ENCODE assay signal across 8 cellular contexts in the genomic region with DNA sequence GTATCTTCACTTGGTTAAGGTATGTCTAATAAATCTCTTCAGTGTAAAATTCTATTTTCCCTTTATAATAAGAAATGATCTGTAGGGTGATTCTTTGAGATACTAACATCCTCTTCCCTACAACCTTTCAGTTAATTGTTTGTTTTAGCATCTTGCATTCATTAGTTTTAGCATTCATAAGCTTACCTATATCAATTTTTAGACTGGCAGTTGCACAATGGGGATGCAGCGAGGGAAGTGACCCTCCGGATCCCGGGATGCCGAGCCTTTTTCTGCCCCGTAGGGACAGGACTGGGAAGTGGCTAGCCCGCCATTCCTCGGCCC. TPM values are rescaled to one million over a fixed set of nuclear protein-coding genes. Genes with fewer than 3 reads are reported as not detected.
A peak's percentile ranks its signal among the peaks of the same experiment; 100 is the strongest.
DNase-seq lines count a peak whose midpoint lies in the region; ATAC-seq, FAIRE-seq and TF ChIP-seq lines count a peak whose summit lies in the region.

No MANE protein-coding gene starts in this region.

- WGBS in IMR-90 (ENCODE audit: extremely low coverage in 2 of 2, insufficient read length in 1 of 2), 2 experiments = 3% methylated on average over 7 of the region's 7 CpGs; no CpG with 5 or more reads in 1 of the 2 experiments

- H3K79me1 ChIP-seq in IMR-90 (ENCODE audit: low read depth in 1 of 2, low read length in 2 of 2) = peaks cover 5 to 11% of the 10 kb centered on the region in 2 experiments; a peak in 3 of 4 replicates

- H3K9me3 Mint-ChIP-seq in activated naive CD8-positive, alpha-beta T cell treated with anti-CD3 and anti-CD28 coated beads, Interleukin-2, amount 50 U/mL, for 24 hours = no peaks in the 10 kb centered on the region

- CTCF ChIA-PET in IMR-90 (lab: Yijun Ruan, JAX) = interaction anchor here (0.6 to 0.9 kb wide), 2 partner anchors 9 to 128 kb away, joined by 3 to 5 read pairs; no protein-coding TSS in a partner anchor

- H3K4me1 ChIP-seq in IMR-90 (ENCODE audit: control insufficient read depth, insufficient read depth, low read length) (peaks cover 2% of the 10 kb centered on the region; the same call in 1 of the 2 replicates), kidney (ENCODE audit: control insufficient read depth in 1 of 2, insufficient read depth in 1 of 2, low read depth in 1 of 2, low read length in 2 of 2) (peaks cover 2 to 8% of the 10 kb centered on the region in 2 donors), stomach smooth muscle (ENCODE audit: control insufficient read depth, insufficient read depth, low read length) (peaks cover 9% of the 10 kb centered on the region)

- peaks cover 7% of the 10 kb centered on the region for H3K36me3 Mint-ChIP-seq in activated naive CD8-positive, alpha-beta T cell treated with anti-CD3 and anti-CD28 coated beads, Interleukin-2, amount 50 U/mL, for 24 hours (ENCODE audit: low read depth)

- 0 out of 2 replicates have a peak, but pooled peaks cover 2% of the 10 kb centered on the region for H3K9me1 ChIP-seq in IMR-90 (ENCODE audit: insufficient read depth, low read length)

- H3K14ac ChIP-seq in IMR-90 (replicated peaks; ENCODE audit: low read depth, low read length) = peak overlapping the region; percentile 82

- peak overlapping the region; percentile 97 for H3K27ac Mint-ChIP-seq in activated naive CD8-positive, alpha-beta T cell treated with anti-CD3 and anti-CD28 coated beads, Interleukin-2, amount 50 U/mL, for 24 hours

- no peak for FAIRE-seq in kidney (lab: Jason Lieb, UNC)

- H2BK5ac ChIP-seq in IMR-90 (ENCODE audit: low read depth, low read length, poor library complexity, severe bottlenecking) = peak overlapping the region; percentile 89

- H4K91ac ChIP-seq in IMR-90 (ENCODE audit: insufficient read depth, low read depth, low read length) = peak overlapping the region; percentile 93

- H3K4me3 ChIP-seq in IMR-90 (ENCODE audit: insufficient read depth, low read depth, low read length) (peak overlapping the region; percentile 77), kidney (ENCODE audit: low read length in 2 of 2) (peak overlapping the region; percentile 89 to 99), stomach smooth muscle (ENCODE audit: low read length in 2 of 2) (peak overlapping the region; percentile 93 to 99)

- no peaks in the 10 kb centered on the region for H3K27me3 Mint-ChIP-seq in activated naive CD8-positive, alpha-beta T cell treated with anti-CD3 and anti-CD28 coated beads, Interleukin-2, amount 50 U/mL, for 24 hours

- H3K4me1 Mint-ChIP-seq in activated naive CD8-positive, alpha-beta T cell treated with anti-CD3 and anti-CD28 coated beads, Interleukin-2, amount 50 U/mL, for 24 hours = peaks cover 40% of the 10 kb centered on the region

- in situ Hi-C loops in IMR-90 (cut with MboI; ENCODE audit: low sequenced_read_pairs) = no loop called here

- H4K20me1 ChIP-seq in IMR-90 (ENCODE audit: insufficient read depth, low read length) = no peaks in the 10 kb centered on the region

- H3K18ac ChIP-seq in IMR-90 (ENCODE audit: low read depth, low read length) = peak overlapping the region; percentile 68

- H2BK15ac ChIP-seq in IMR-90 (ENCODE audit: low read depth, low read length) = peak overlapping the region; percentile 76; the same call in 2 of the 3 replicates

- H3K4ac ChIP-seq in IMR-90 (ENCODE audit: low read depth, low read length) = peak overlapping the region; percentile 87

- POLR2A ChIA-PET in IMR-90 (lab: Charles Lee; ENCODE audit: unreplicated experiment) = no interaction called here

- peak overlapping the region; percentile 69 for H4K5ac ChIP-seq in IMR-90 (ENCODE audit: low read depth, low read length)

- H2AK9ac ChIP-seq in IMR-90 (replicated peaks; ENCODE audit: low read depth, low read length, poor library complexity) = peak overlapping the region; percentile 84

- H3K4me2 ChIP-seq in IMR-90 (ENCODE audit: low read depth, low read length) = peak overlapping the region; percentile 70

- peak overlapping the region; percentile 84 for H3K23ac ChIP-seq in IMR-90 (ENCODE audit: low read depth, low read length)

- peak overlapping the region; percentile 91 to 95 for H4K8ac ChIP-seq in IMR-90 (ENCODE audit: low read depth in 2 of 2, low read length in 2 of 2)

- peak overlapping the region; percentile 99 for H2AFZ ChIP-seq in IMR-90 (replicated peaks; ENCODE audit: low read length, poor library complexity)

- H3K27me3 ChIP-seq in IMR-90 (ENCODE audit: control insufficient read depth, insufficient read depth, low read length) (no peaks in the 10 kb centered on the region), stomach smooth muscle (ENCODE audit: control insufficient read depth in 1 of 2, insufficient read depth in 2 of 2, low read length in 2 of 2) (no peaks in the 10 kb centered on the region)

- dilution Hi-C loops in IMR-90 (cut with HindIII; ENCODE audit: low sequenced_read_pairs, unreplicated experiment) = no loop called here

- H3K27ac ChIP-seq in IMR-90 (ENCODE audit: insufficient read depth, low read length) (peak overlapping the region; percentile 90), kidney (ENCODE audit: low read depth in 2 of 2, low read length in 2 of 2) (peak overlapping the region; percentile 85 to 86), stomach smooth muscle (ENCODE audit: low read length) (peak overlapping the region; percentile 69)

- H3K36me3 ChIP-seq in IMR-90 (ENCODE audit: control insufficient read depth, insufficient read depth, low read length) (no peaks in the 10 kb centered on the region), kidney (ENCODE audit: control insufficient read depth in 1 of 2, insufficient read depth in 2 of 2, low read length in 2 of 2) (no peaks in the 10 kb centered on the region), stomach smooth muscle (ENCODE audit: control insufficient read depth in 2 of 2, insufficient read depth in 2 of 2, low read length in 2 of 2) (no peaks in the 10 kb centered on the region)

- peak overlapping the region; percentile 9; the same call in 1 of the 2 replicates for H2AK5ac ChIP-seq in IMR-90 (ENCODE audit: low read depth, low read length)

- no peak for TF ChIP-seq POLR2A in IMR-90 (IDR thresholded peaks at IDR 0.05; ENCODE audit: low read depth, low read length)

- H3K9me3 ChIP-seq in IMR-90 (ENCODE audit: control insufficient read depth, insufficient read depth, low read length) (no peaks in the 10 kb centered on the region), kidney (ENCODE audit: control insufficient read depth in 1 of 2, low read length in 2 of 2) (no peaks in the 10 kb centered on the region), stomach smooth muscle (ENCODE audit: control insufficient read depth in 2 of 2, low read length in 2 of 2) (no peaks in the 10 kb centered on the region)

- TF ChIP-seq CTCF in IMR-90 (conservative IDR thresholded peaks at IDR 0.05; ENCODE audit: low read depth, low read length) (no peak), kidney (IDR thresholded peaks at IDR 0.05; ENCODE audit: borderline replicate concordance, extremely low read depth, insufficient read depth) (no peak)

- peak overlapping the region; percentile 84 for H3K9ac ChIP-seq in IMR-90 (ENCODE audit: low read depth, low read length)
- H3K9ac ChIP-seq in kidney (ENCODE audit: low read length in 2 of 2) = peak overlapping the region; percentile 95 to 97
- peak overlapping the region; percentile 86 to 90 for H3K9ac ChIP-seq in stomach smooth muscle (ENCODE audit: low read length in 2 of 2)

- H2BK120ac ChIP-seq in IMR-90 (ENCODE audit: low read depth, low read length) = peak overlapping the region; percentile 53; the same call in 1 of the 2 replicates

- DNase-seq in IMR-90 (no peak), kidney (no peak), UCSD-AML1 (lab: John Stamatoyannopoulos, UW; ENCODE audit: unreplicated experiment) (no peak), AG20443 (ENCODE audit: low spot score) (no peak), pons (ENCODE audit: low spot score) (no peak)
- no peak for DNase-seq in activated naive CD8-positive, alpha-beta T cell treated with anti-CD3 and anti-CD28 coated beads, Interleukin-2, amount 50 U/mL, for 24 hours

- ATAC-seq in IMR-90 (ENCODE audit: low read depth) = peak; percentile 62
- no peak for ATAC-seq in activated naive CD8-positive, alpha-beta T cell treated with anti-CD3 and anti-CD28 coated beads, Interleukin-2, amount 50 U/mL, for 24 hours
- no peak for ATAC-seq in HG03460 (IDR thresholded peaks at IDR 0.05; ENCODE audit: unreplicated experiment)

- BruUV-seq in IMR-90 (replicated peaks; lab: Mats Ljungman, UMichigan) = no TSS peak

- peak overlapping the region; percentile 97 for H3K4me3 Mint-ChIP-seq in activated naive CD8-positive, alpha-beta T cell treated with anti-CD3 and anti-CD28 coated beads, Interleukin-2, amount 50 U/mL, for 24 hours

- H3K56ac ChIP-seq in IMR-90 (ENCODE audit: extremely low read depth, insufficient read depth, low read length) = peak overlapping the region; percentile 80

- intact Hi-C loops in IMR-90 (cut with micrococcal nuclease) (loop anchor here (2.0 to 5.0 kb wide), 5 partner anchors 44 to 274 kb away; a partner anchor contains a TSS), kidney (cut with DNase I) (no loop called here)

- peak overlapping the region; percentile 10; the same call in 1 of the 2 replicates for H2BK20ac ChIP-seq in IMR-90 (ENCODE audit: low read depth, low read length)

- no peak for TF ChIP-seq RAD21 in IMR-90 (IDR thresholded peaks at IDR 0.05; ENCODE audit: low read length)

TF ChIP-seq in IMR-90, 13 proteins besides CTCF, POLR2A, EP300 and RAD21 (continues in another document):
- TF ChIP-seq NFE2L2 (IDR thresholded peaks at IDR 0.05; ENCODE audit: low read depth, low read length) (no peak), FOS (IDR thresholded peaks at IDR 0.05; ENCODE audit: low read depth, low read length) (no peak), SMC3 (IDR thresholded peaks at IDR 0.05; ENCODE audit: low read depth, low read length) (no peak), CEBPB (IDR thresholded peaks at IDR 0.05; ENCODE audit: low read depth, low read length) (peak; percentile 60; the same call in 1 of the 2 replicates), RFX5 (IDR thresholded peaks at IDR 0.05; ENCODE audit: low read depth, low read length) (no peak)

RNA-seq across cellular contexts. Expression of a gene that starts 0.5 kb away (rescaled TPM):
- 16.1 and 23.5 TPM in 2 replicates for total RNA-seq in IMR-90 (2012; rRNA removed)
- 2.7 and 3.1 TPM in 2 replicates for polyA plus RNA-seq in IMR-90 (2012; rRNA removed)
- 0.11 and 0.23 TPM in 2 replicates for polyA plus RNA-seq in IMR-90 (2012; cell fraction: cytosol; rRNA removed)
- polyA plus RNA-seq in IMR-90 (2012; cell fraction: nucleus; rRNA removed; ENCODE audit: low replicate concordance) = 0.35 and 2.2 TPM in 2 replicates
- 7.3 TPM for total RNA-seq in kidney
- polyA plus RNA-seq in kidney (ENCODE audit: insufficient read depth, low read depth, low replicate concordance) = 0.67 TPM

RNA-seq across cellular contexts. Expression of a gene that starts 55.8 kb away (rescaled TPM):
- total RNA-seq in IMR-90 (2012; rRNA removed) (6.7 and 8.8 TPM in 2 replicates), kidney (5.4 TPM)
- polyA plus RNA-seq in IMR-90 (2012; rRNA removed) (3.0 TPM in 2 replicates), kidney (ENCODE audit: insufficient read depth, low read depth, low replicate concordance) (31.3 TPM)
- 0.77 and 0.88 TPM in 2 replicates for polyA plus RNA-seq in IMR-90 (2012; cell fraction: cytosol; rRNA removed)
- 0.70 and 2.1 TPM in 2 replicates for polyA plus RNA-seq in IMR-90 (2012; cell fraction: nucleus; rRNA removed; ENCODE audit: low replicate concordance)
